Comparison of ENCODE assay signal across 23 cellular contexts in the genomic region with DNA sequence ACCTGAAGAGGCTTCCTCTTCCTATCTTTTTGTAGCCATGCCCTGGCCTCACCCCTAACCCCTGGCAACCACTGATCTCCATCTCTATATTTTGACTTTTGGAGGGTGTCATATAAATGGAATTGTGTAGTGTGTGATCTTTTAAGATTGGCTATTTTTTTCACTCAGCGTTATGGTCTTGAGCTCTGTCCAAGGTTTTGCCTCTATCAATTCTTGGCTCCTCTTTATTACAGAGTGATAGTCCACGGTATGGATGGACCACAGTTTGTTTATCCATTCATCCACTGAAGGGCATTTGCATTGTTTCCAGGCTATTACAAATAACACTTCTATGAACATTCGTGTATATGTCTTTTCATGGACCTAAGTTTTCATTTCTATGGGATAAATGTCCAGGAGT.
"Had no signal": no experiment of that assay in that cellular context is flagged by ENCODE, and none has a peak within 500 bp of the region (broad histone marks: within the 10 kb centered on the region; RNA-seq: fewer than 3 reads in every experiment).

No MANE protein-coding gene starts in this region.

- H3K27me3 ChIP-seq: adrenal gland had no signal

- ATAC-seq: activated CD4-positive, alpha-beta T cell treated with anti-CD3 and anti-CD28 coated beads for 36 hours; activated T-helper 17 cell treated with anti-CD3 and anti-CD28 coated beads, Interleukin-2, amount 50 U/mL, for 72 hours had no signal

- H3K36me3 Mint-ChIP-seq: activated naive CD8-positive, alpha-beta T cell treated with anti-CD3 and anti-CD28 coated beads for 36 hours had no signal

- H3K27ac Mint-ChIP-seq: activated CD4-positive, alpha-beta memory T cell treated with anti-CD3 and anti-CD28 coated beads, Interleukin-2, amount 10 ng/mL, durations not matched to agents 7 days and 5 days; activated CD4-positive, alpha-beta T cell treated with anti-CD3 and anti-CD28 coated beads for 36 hours; activated naive CD4-positive, alpha-beta T cell treated with anti-CD3 and anti-CD28 coated beads for 36 hours; activated naive CD8-positive, alpha-beta T cell treated with anti-CD3 and anti-CD28 coated beads for 36 hours; activated T-helper 17 cell treated with anti-CD3 and anti-CD28 coated beads, Interleukin-2, amount 50 U/mL, for 72 hours had no signal

- H3K27ac ChIP-seq: adrenal gland, SK-N-MC, WERI-Rb-1 had no signal

- H3K4me3 ChIP-seq: adrenal gland, SK-N-MC had no signal

- H3K4me3 Mint-ChIP-seq: activated CD4-positive, alpha-beta memory T cell treated with anti-CD3 and anti-CD28 coated beads, Interleukin-2, amount 10 ng/mL, durations not matched to agents 7 days and 5 days; activated CD4-positive, alpha-beta T cell treated with anti-CD3 and anti-CD28 coated beads for 36 hours; activated naive CD4-positive, alpha-beta T cell treated with anti-CD3 and anti-CD28 coated beads for 36 hours; activated naive CD8-positive, alpha-beta T cell treated with anti-CD3 and anti-CD28 coated beads for 36 hours; activated T-helper 17 cell treated with anti-CD3 and anti-CD28 coated beads, Interleukin-2, amount 50 U/mL, for 72 hours had no signal

- H3K9me3 Mint-ChIP-seq: activated CD4-positive, alpha-beta memory T cell treated with anti-CD3 and anti-CD28 coated beads, Interleukin-2, amount 10 ng/mL, durations not matched to agents 7 days and 5 days; activated naive CD4-positive, alpha-beta T cell treated with anti-CD3 and anti-CD28 coated beads for 36 hours; activated naive CD8-positive, alpha-beta T cell treated with anti-CD3 and anti-CD28 coated beads for 36 hours; activated T-helper 17 cell treated with anti-CD3 and anti-CD28 coated beads, Interleukin-2, amount 50 U/mL, for 72 hours had no signal

- DNase-seq: activated CD4-positive, alpha-beta memory T cell treated with anti-CD3 and anti-CD28 coated beads, Interleukin-2, amount 10 ng/mL, durations not matched to agents 7 days and 5 days; activated CD4-positive, alpha-beta T cell treated with anti-CD3 and anti-CD28 coated beads for 36 hours; activated CD4-positive, alpha-beta T cell treated with anti-CD3 and anti-CD28 coated beads, Interleukin-2, amount 50 U/mL, for 1 hour; activated gamma-delta T cell; activated naive CD4-positive, alpha-beta T cell treated with anti-CD3 and anti-CD28 coated beads for 36 hours; activated naive CD8-positive, alpha-beta T cell treated with anti-CD3 and anti-CD28 coated beads for 36 hours; activated T-cell treated with anti-CD3 and anti-CD28 coated beads for 4 hours; activated T-cell treated with anti-CD3 and anti-CD28 coated beads, Interleukin-2, amount 50 U/mL, for 48 hours; adrenal gland; anterior cingulate cortex; cerebellar nuclear complex; NCI-H1092; NCI-H1417; NCI-H1930; NCI-H2171; NCI-H2227 treated with DMSO at 0.1 percent for 48 hours; NCI-H446 treated with DMSO at 0.1 percent for 48 hours; NCI-H526; NCI-H774; T-helper 1 cell; WERI-Rb-1 had no signal

- H3K27me3 Mint-ChIP-seq: activated CD4-positive, alpha-beta T cell treated with anti-CD3 and anti-CD28 coated beads for 36 hours; activated naive CD8-positive, alpha-beta T cell treated with anti-CD3 and anti-CD28 coated beads for 36 hours; activated T-helper 17 cell treated with anti-CD3 and anti-CD28 coated beads, Interleukin-2, amount 50 U/mL, for 72 hours had no signal

- H3K9me3 ChIP-seq: adrenal gland had no signal

- H3K4me1 Mint-ChIP-seq: activated T-helper 17 cell treated with anti-CD3 and anti-CD28 coated beads, Interleukin-2, amount 50 U/mL, for 72 hours had no signal

- H3K36me3 ChIP-seq: adrenal gland, WERI-Rb-1 had no signal
